Comparison of ENCODE assay signal across 14 cellular contexts in genomic region chr18:35619468-35619867, GRCh38. TPM values are rescaled to one million over a fixed set of nuclear protein-coding genes. Genes with fewer than 3 reads are reported as not detected.
DNase-seq lines count a peak whose midpoint lies in the region; ATAC-seq and TF ChIP-seq lines count a peak whose summit lies in the region.
"Had no signal": no experiment of that assay in that cellular context is flagged by ENCODE, and none has a peak within 500 bp of the region (broad histone marks: within the 10 kb centered on the region; RNA-seq: fewer than 3 reads in every experiment).

No MANE protein-coding gene starts in this region.

- TF ChIP-seq CTCF in right atrium auricular region (IDR thresholded peaks at IDR 0.05) = no peak
- TF ChIP-seq CTCF in fibroblast of the aortic adventitia (IDR thresholded peaks at IDR 0.05; ENCODE audit: insufficient read depth, low read length) = no peak

- H3K4me3 Mint-ChIP-seq in activated CD8-positive, alpha-beta memory T cell treated with anti-CD3 and anti-CD28 coated beads, Interleukin-2, amount 10 ng/mL, durations not matched to agents 7 days and 5 days = no peak overlapping the region
- H3K4me3 Mint-ChIP-seq: nephron had no signal

- CTCF ChIA-PET in activated CD8-positive, alpha-beta memory T cell treated with anti-CD3 and anti-CD28 coated beads, Interleukin-2, amount 10 ng/mL, durations not matched to agents 7 days and 5 days (lab: Charles Lee) = no interaction called here

- no peaks in the 10 kb centered on the region for H3K9me3 Mint-ChIP-seq in activated CD8-positive, alpha-beta memory T cell treated with anti-CD3 and anti-CD28 coated beads, Interleukin-2, amount 10 ng/mL, durations not matched to agents 7 days and 5 days (ENCODE audit: low read depth)

- H3K9me3 ChIP-seq in right atrium auricular region = no peaks in the 10 kb centered on the region
- H3K9me3 ChIP-seq: esophagus squamous epithelium, transverse colon had no signal

- peak; percentile 91 for ATAC-seq in Right ventricle myocardium inferior
- no peak for ATAC-seq in activated CD8-positive, alpha-beta memory T cell treated with anti-CD3 and anti-CD28 coated beads, Interleukin-2, amount 10 ng/mL, durations not matched to agents 7 days and 5 days
- ATAC-seq in GM21576 (IDR thresholded peaks at IDR 0.05; ENCODE audit: unreplicated experiment) = no peak

- DNase-seq in Right ventricle myocardium inferior (ENCODE audit: missing footprints) (no peak), right atrium auricular region (ENCODE audit: low spot score) (no peak), fibroblast of the aortic adventitia (ENCODE audit: low read depth) (peak; percentile 20), myocyte (ENCODE audit: low read depth) (peak; percentile 31), DMS79 treated with DMSO at 0.1 percent for 48 hours (lab: John Stamatoyannopoulos, UW) (no peak), HCEC 1CT (no peak)
- DNase-seq in activated CD8-positive, alpha-beta memory T cell treated with anti-CD3 and anti-CD28 coated beads, Interleukin-2, amount 10 ng/mL, durations not matched to agents 7 days and 5 days = no peak
- DNase-seq: activated CD4-positive, alpha-beta T cell treated with anti-CD3 and anti-CD28 coated beads, Interleukin-2, amount 50 U/mL, for 4 hours; central memory CD4-positive, alpha-beta T cell; esophagus squamous epithelium; NCI-H2081; transverse colon had no signal

- intact Hi-C loops in Right ventricle myocardium inferior (cut with DNase I) = loop anchor here (2.0 kb wide), 1 partner anchor 39 kb away; the partner anchor contains the start of gene GALNT1

- no peaks in the 10 kb centered on the region for H3K27me3 ChIP-seq in right atrium auricular region
- H3K27me3 ChIP-seq: esophagus squamous epithelium, transverse colon had no signal

- peak overlapping the region in 1 of 2 donors; percentile 21 for H3K27ac ChIP-seq in right atrium auricular region
- H3K27ac ChIP-seq: esophagus squamous epithelium had no signal

- H3K4me1 ChIP-seq in right atrium auricular region = peaks cover 0 to 49% of the 10 kb centered on the region in 2 donors

- no peaks in the 10 kb centered on the region for H3K36me3 ChIP-seq in right atrium auricular region
- H3K36me3 ChIP-seq: esophagus squamous epithelium, transverse colon had no signal

- no peak overlapping the region for H3K27ac Mint-ChIP-seq in activated CD8-positive, alpha-beta memory T cell treated with anti-CD3 and anti-CD28 coated beads, Interleukin-2, amount 10 ng/mL, durations not matched to agents 7 days and 5 days
- H3K27ac Mint-ChIP-seq: nephron had no signal

- no peak overlapping the region for H3K4me3 ChIP-seq in right atrium auricular region
- H3K4me3 ChIP-seq in fibroblast of the aortic adventitia (ENCODE audit: low read depth, low read length) = no peak overlapping the region
- H3K4me3 ChIP-seq: esophagus squamous epithelium, transverse colon had no signal

- peaks cover 2% of the 10 kb centered on the region for H3K36me3 Mint-ChIP-seq in activated CD8-positive, alpha-beta memory T cell treated with anti-CD3 and anti-CD28 coated beads, Interleukin-2, amount 10 ng/mL, durations not matched to agents 7 days and 5 days

- H3K27me3 Mint-ChIP-seq in activated CD8-positive, alpha-beta memory T cell treated with anti-CD3 and anti-CD28 coated beads, Interleukin-2, amount 10 ng/mL, durations not matched to agents 7 days and 5 days = no peaks in the 10 kb centered on the region

- H3K4me1 Mint-ChIP-seq in activated CD8-positive, alpha-beta memory T cell treated with anti-CD3 and anti-CD28 coated beads, Interleukin-2, amount 10 ng/mL, durations not matched to agents 7 days and 5 days = peaks cover 21% of the 10 kb centered on the region
- H3K4me1 Mint-ChIP-seq: nephron had no signal

RNA-seq across cellular contexts. Expression of gene GALNT1, which starts 37.9 kb away (rescaled TPM):
- total RNA-seq in Right ventricle myocardium inferior (53.2 TPM), right atrium auricular region (10 to 100 TPM; 29.6 to 35.2 TPM), fibroblast of the aortic adventitia (ENCODE audit: low replicate concordance) (46.9 and 49.0 TPM in 2 replicates), myocyte (92.5 and 95.4 TPM in 2 replicates)
- polyA plus RNA-seq in myocyte (2012) = 40.4 TPM
- 10 to 100 TPM; 36.2 to 42.7 TPM for total RNA-seq in activated CD8-positive, alpha-beta memory T cell treated with anti-CD3 and anti-CD28 coated beads, Interleukin-2, amount 10 ng/mL, durations not matched to agents 7 days and 5 days

Comparison
In these comparisons a context has a peak if more than half of its experiments do, and no peak if none do; other contexts are left out.
1. DNase-seq: peak in fibroblast of the aortic adventitia (single experiment) and myocyte (single experiment); none in Right ventricle myocardium inferior (single experiment), right atrium auricular region (single experiment), DMS79 treated with DMSO at 0.1 percent for 48 hours (single experiment), activated CD8-positive, alpha-beta memory T cell treated with anti-CD3 and anti-CD28 coated beads, Interleukin-2, amount 10 ng/mL, durations not matched to agents 7 days and 5 days (single experiment) and HCEC 1CT (single experiment).